In the genomic region with DNA sequence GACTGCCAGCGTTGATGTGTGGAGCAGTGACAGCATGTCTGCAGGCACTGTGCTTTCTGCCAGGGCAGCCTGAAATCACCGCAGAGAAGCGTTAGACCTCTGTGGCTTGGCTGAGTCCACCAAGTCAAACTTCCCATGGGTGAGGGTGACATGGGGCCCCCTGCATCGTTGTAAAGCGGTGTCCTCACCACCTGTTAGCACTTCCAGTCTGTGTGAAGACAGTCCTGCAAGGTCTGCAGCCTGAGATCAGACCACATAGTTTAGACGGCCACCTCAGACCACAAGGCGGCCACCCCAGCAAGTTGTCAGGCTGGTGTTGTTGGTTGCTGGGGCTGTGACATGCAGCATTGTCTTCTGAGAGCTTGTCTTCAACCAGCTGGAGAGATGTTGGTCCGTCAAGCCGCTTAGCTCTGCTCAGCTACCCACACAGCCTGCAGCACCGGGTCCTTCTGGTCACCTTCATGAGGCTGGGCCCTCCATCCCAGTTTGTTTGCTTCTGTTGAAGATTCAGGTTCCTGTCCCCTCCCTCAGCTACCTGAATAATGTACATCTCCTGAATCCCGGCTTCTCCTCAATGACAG, we compare ENCODE assay signal across 9 cellular contexts.
DNase-seq lines count a peak whose midpoint lies in the region; ATAC-seq and TF ChIP-seq lines count a peak whose summit lies in the region.
"Had no signal": no experiment of that assay in that cellular context is flagged by ENCODE, and none has a peak within 500 bp of the region (broad histone marks: within the 10 kb centered on the region; RNA-seq: fewer than 3 reads in every experiment).

No MANE protein-coding gene starts in this region.

- ATAC-seq in activated CD8-positive, alpha-beta T cell treated with anti-CD3 and anti-CD28 coated beads, Interleukin-2, amount 10 ng/mL, durations not matched to agents 7 days and 5 days, result peak; percentile 51
- no peak for ATAC-seq in left colon
- no peak for ATAC-seq in HG03097 (IDR thresholded peaks at IDR 0.05; ENCODE audit: low FRiP score, unreplicated experiment)

- TF ChIP-seq POLR2A in thyroid gland (IDR thresholded peaks at IDR 0.05), result no peak

- H3K27me3 ChIP-seq in HL-60 (ENCODE audit: insufficient read depth, poor library complexity, severe bottlenecking) (no peaks in the 10 kb centered on the region), neutrophil (no peaks in the 10 kb centered on the region), thyroid gland (no peaks in the 10 kb centered on the region)

- intact Hi-C loops in left colon (cut with DNase I, micrococcal nuclease) (no loop called here), thyroid gland (cut with DNase I) (loop anchor here (10.0 kb wide), 1 partner anchor 103 kb away; no protein-coding TSS in a partner anchor)

- peak overlapping the region; percentile 71 for H3K4me3 Mint-ChIP-seq in activated CD8-positive, alpha-beta T cell treated with anti-CD3 and anti-CD28 coated beads, Interleukin-2, amount 10 ng/mL, durations not matched to agents 7 days and 5 days

- DNase-seq in GM12865 (ENCODE audit: low read depth) (peak; percentile 60), HL-60 (ENCODE audit: low read depth in 1 of 2, low spot score in 1 of 2) (peak; percentile 83 to 95), left colon (no peak), thyroid gland (no peak)
- peak; percentile 53 for DNase-seq in activated CD8-positive, alpha-beta T cell treated with anti-CD3 and anti-CD28 coated beads, Interleukin-2, amount 10 ng/mL, durations not matched to agents 7 days and 5 days
- DNase-seq: Caco-2, OCI-M1 had no signal

- no peaks in the 10 kb centered on the region for H3K36me3 ChIP-seq in neutrophil
- H3K36me3 ChIP-seq in thyroid gland, result no peaks in the 10 kb centered on the region

- peaks cover 62 to 65% of the 10 kb centered on the region in 2 experiments for H3K4me1 ChIP-seq in neutrophil (ENCODE audit: control insufficient read depth in 1 of 2, insufficient read depth in 1 of 2, low read depth in 1 of 2, low read length in 1 of 2)
- H3K4me1 ChIP-seq in thyroid gland, result no peaks in the 10 kb centered on the region

- no peaks in the 10 kb centered on the region for H3K36me3 Mint-ChIP-seq in activated CD8-positive, alpha-beta T cell treated with anti-CD3 and anti-CD28 coated beads, Interleukin-2, amount 10 ng/mL, durations not matched to agents 7 days and 5 days (ENCODE audit: low read depth)

- H3K4me3 ChIP-seq in GM12865 (ENCODE audit: low read depth, low read length), result no peak overlapping the region
- H3K4me3 ChIP-seq in HL-60 (replicated peaks; ENCODE audit: insufficient read depth, low read length), result peak overlapping the region; percentile 41
- H3K4me3 ChIP-seq in neutrophil (ENCODE audit: low read depth in 1 of 2, low read length in 1 of 2), result no peak overlapping the region
- H3K4me3 ChIP-seq in thyroid gland (replicated peaks in 1 of 3), result no peak overlapping the region

- H3K27ac ChIP-seq in HL-60 (replicated peaks) (peak overlapping the region; percentile 96), neutrophil (peak overlapping the region; percentile 67), thyroid gland (no peak overlapping the region)

- H3K9me3 ChIP-seq in neutrophil (no peaks in the 10 kb centered on the region), thyroid gland (no peaks in the 10 kb centered on the region)
- H3K9me3 ChIP-seq: Caco-2 had no signal

- peaks cover 61% of the 10 kb centered on the region for H3K4me1 Mint-ChIP-seq in activated CD8-positive, alpha-beta T cell treated with anti-CD3 and anti-CD28 coated beads, Interleukin-2, amount 10 ng/mL, durations not matched to agents 7 days and 5 days (ENCODE audit: low read depth)

- WGBS in thyroid gland, 2 donors, result 85 to 93% methylated on average over 9 to 11 of the region's 11 CpGs

- peak overlapping the region; percentile 76 for H3K27ac Mint-ChIP-seq in activated CD8-positive, alpha-beta T cell treated with anti-CD3 and anti-CD28 coated beads, Interleukin-2, amount 10 ng/mL, durations not matched to agents 7 days and 5 days

- no peaks in the 10 kb centered on the region for H3K27me3 Mint-ChIP-seq in activated CD8-positive, alpha-beta T cell treated with anti-CD3 and anti-CD28 coated beads, Interleukin-2, amount 10 ng/mL, durations not matched to agents 7 days and 5 days (ENCODE audit: low read depth)

- POLR2A ChIA-PET in activated CD8-positive, alpha-beta T cell treated with anti-CD3 and anti-CD28 coated beads, Interleukin-2, amount 10 ng/mL, durations not matched to agents 7 days and 5 days (lab: Charles Lee), result no interaction called here

- no peak for TF ChIP-seq CTCF in GM12865 (IDR thresholded peaks at IDR 0.05; ENCODE audit: insufficient read depth, low read depth, low read length, missing control alignments)
- no peak for TF ChIP-seq CTCF in HL-60 (IDR thresholded peaks at IDR 0.05; ENCODE audit: insufficient read depth, low read length)
- TF ChIP-seq CTCF in neutrophil (IDR thresholded peaks at IDR 0.05), result no peak
- TF ChIP-seq CTCF in thyroid gland (IDR thresholded peaks at IDR 0.05), result no peak

- CTCF ChIA-PET in activated CD8-positive, alpha-beta T cell treated with anti-CD3 and anti-CD28 coated beads, Interleukin-2, amount 10 ng/mL, durations not matched to agents 7 days and 5 days (lab: Charles Lee), result interaction anchor here (0.8 to 8.0 kb wide), 14 partner anchors 9 to 209 kb away, joined by 3 to 116 read pairs (median 8); a partner anchor contains a TSS

- no peaks in the 10 kb centered on the region for H3K9me3 Mint-ChIP-seq in activated CD8-positive, alpha-beta T cell treated with anti-CD3 and anti-CD28 coated beads, Interleukin-2, amount 10 ng/mL, durations not matched to agents 7 days and 5 days (ENCODE audit: insufficient read depth)

Comparison
In these comparisons a context has a peak if more than half of its experiments do, and no peak if none do; other contexts are left out.
1. DNase-seq: peak in GM12865 (single experiment), HL-60 (2 of 2) and activated CD8-positive, alpha-beta T cell treated with anti-CD3 and anti-CD28 coated beads, Interleukin-2, amount 10 ng/mL, durations not matched to agents 7 days and 5 days (single experiment); none in left colon (0 of 2) and thyroid gland (0 of 2).
2. H3K27ac ChIP-seq: peak in HL-60 (single experiment) and neutrophil (single experiment); none in thyroid gland (0 of 3).